Comparison of ENCODE assay signal across 16 cellular contexts in genomic region chr21:45528981-45529784, GRCh38. TPM values are rescaled to one million over a fixed set of nuclear protein-coding genes. Genes with fewer than 3 reads are reported as not detected.
DNase-seq lines count a peak whose midpoint lies in the region; ATAC-seq, FAIRE-seq and TF ChIP-seq lines count a peak whose summit lies in the region.
"Had no signal": no experiment of that assay in that cellular context is flagged by ENCODE, and none has a peak within 500 bp of the region (broad histone marks: within the 10 kb centered on the region; RNA-seq: fewer than 3 reads in every experiment).

No MANE protein-coding gene starts in this region.

- H3K27me3 ChIP-seq in IMR-90 (ENCODE audit: control insufficient read depth, insufficient read depth, low read length) (no peaks in the 10 kb centered on the region), H1 (replicated peaks in 1 of 4; ENCODE audit: control insufficient read depth in 3 of 4, extremely low read depth in 1 of 4, insufficient read depth in 3 of 4, low read length in 3 of 4) (no peaks in the 10 kb centered on the region; a peak in 1 of 7 replicates), right lobe of liver (no peaks in the 10 kb centered on the region), mammary epithelial cell (ENCODE audit: insufficient read depth, low read length) (no peaks in the 10 kb centered on the region)
- H3K27me3 ChIP-seq: body of pancreas, SJSA1 had no signal

- H3K14ac ChIP-seq in IMR-90 (replicated peaks; ENCODE audit: low read depth, low read length) (no peak overlapping the region), H1 (ENCODE audit: insufficient read length) (no peak overlapping the region)

- H3K9me3 ChIP-seq in IMR-90 (ENCODE audit: control insufficient read depth, insufficient read depth, low read length) (no peaks in the 10 kb centered on the region), H1 (ENCODE audit: insufficient read depth in 2 of 2, low read depth in 1 of 2, low read length in 1 of 2) (no peaks in the 10 kb centered on the region; a peak in 1 of 4 replicates), right lobe of liver (no peaks in the 10 kb centered on the region), mammary epithelial cell (replicated peaks; ENCODE audit: insufficient read depth, low read length) (no peaks in the 10 kb centered on the region)
- H3K9me3 ChIP-seq: body of pancreas, SJSA1 had no signal

- H3K9ac ChIP-seq in IMR-90 (ENCODE audit: low read depth, low read length) (no peak overlapping the region), H1 (replicated peaks in 1 of 4; ENCODE audit: extremely low read depth in 1 of 4, low read depth in 3 of 4, low read length in 3 of 4) (no peak overlapping the region), mammary epithelial cell (ENCODE audit: insufficient read depth, low read length) (no peak overlapping the region)

- H4K5ac ChIP-seq in IMR-90 (ENCODE audit: low read depth, low read length): no peak overlapping the region
- no peak overlapping the region for H4K5ac ChIP-seq in H1 (ENCODE audit: insufficient read length, low read depth, low read length)

- H3K79me1 ChIP-seq in IMR-90 (ENCODE audit: low read depth in 1 of 2, low read length in 2 of 2) (peaks cover 3 to 7% of the 10 kb centered on the region in 2 experiments; a peak in 2 of 4 replicates), H1 (ENCODE audit: low read depth, low read length) (peaks cover 3% of the 10 kb centered on the region)

- peaks cover 9% of the 10 kb centered on the region for H3K4me1 Mint-ChIP-seq in stimulated activated effector memory CD8-positive, alpha-beta T cell treated with anti-CD3 and anti-CD28 coated beads, Interleukin-12 subunit alpha, Interleukin-12 subunit beta, amount 100 ng/mL, for 72 hours

- H2AK9ac ChIP-seq in IMR-90 (replicated peaks; ENCODE audit: low read depth, low read length, poor library complexity): peak overlapping the region; percentile 82

- BruUV-seq in IMR-90 (replicated peaks; lab: Mats Ljungman, UMichigan): no TSS peak
- no TSS peak for BruUV-seq in mammary epithelial cell (replicated peaks; lab: Mats Ljungman, UMichigan)

- H3K36me3 ChIP-seq in IMR-90 (ENCODE audit: control insufficient read depth, insufficient read depth, low read length) (peaks cover 19% of the 10 kb centered on the region), H1 (ENCODE audit: control insufficient read depth in 2 of 4, insufficient read depth in 4 of 4, low read length in 3 of 4) (peaks cover 9 to 23% (median 18%) of the 10 kb centered on the region in 4 experiments; a peak in 6 of 8 replicates), right lobe of liver (no peaks in the 10 kb centered on the region), mammary epithelial cell (ENCODE audit: insufficient read depth, low read length) (peaks cover 5% of the 10 kb centered on the region)

- H3K18ac ChIP-seq in IMR-90 (ENCODE audit: low read depth, low read length) (no peak overlapping the region), H1 (ENCODE audit: extremely low read depth, low read length) (no peak overlapping the region; the same call in 1 of the 2 replicates)

- no peak for TF ChIP-seq POLR2A in IMR-90 (IDR thresholded peaks at IDR 0.05; ENCODE audit: low read depth, low read length)
- no peak for TF ChIP-seq POLR2A in H1 (IDR thresholded peaks at IDR 0.05; ENCODE audit: control extremely low read depth in 1 of 2, low read depth in 2 of 2, low read length in 2 of 2)
- TF ChIP-seq POLR2A in right lobe of liver (IDR thresholded peaks at IDR 0.05): no peak

- FAIRE-seq in H1 (lab: Jason Lieb, UNC): no peak

- no peak overlapping the region for H3K4me3 Mint-ChIP-seq in stimulated activated effector memory CD8-positive, alpha-beta T cell treated with anti-CD3 and anti-CD28 coated beads, Interleukin-12 subunit alpha, Interleukin-12 subunit beta, amount 100 ng/mL, for 72 hours
- H3K4me3 Mint-ChIP-seq: activated naive CD4-positive, alpha-beta T cell treated with anti-CD3 and anti-CD28 coated beads, Interleukin-2, amount 50 U/mL, for 24 hours; nephron; stimulated activated naive CD8-positive, alpha-beta T cell treated with anti-CD3 and anti-CD28 coated beads, Interleukin-15, amount 100 ng/mL, for 72 hours had no signal

- DNase-seq in IMR-90 (no peak), H1 (ENCODE audit: low read depth in 1 of 2, low spot score in 2 of 2) (peak in 1 of 2 experiments; percentile 48), right lobe of liver (peak; percentile 43 to 60 (median 53)), mammary epithelial cell (no peak)
- DNase-seq in stimulated activated effector memory CD8-positive, alpha-beta T cell treated with anti-CD3 and anti-CD28 coated beads, Interleukin-12 subunit alpha, Interleukin-12 subunit beta, amount 100 ng/mL, for 72 hours (ENCODE audit: low spot score in 2 of 2): no peak
- DNase-seq: activated CD4-positive, CD25-positive, alpha-beta regulatory T cell treated with anti-CD3 and anti-CD28 coated beads, Interleukin-2, amount 50 U/mL, for 72 hours; foreskin fibroblast; NCI-H2081 treated with DMSO at 0.1 percent for 48 hours; NCI-H524 treated with DMSO at 0.1 percent for 48 hours; stimulated activated naive CD8-positive, alpha-beta T cell treated with anti-CD3 and anti-CD28 coated beads, Interleukin-15, amount 100 ng/mL, for 72 hours had no signal

- H3K56ac ChIP-seq in IMR-90 (ENCODE audit: extremely low read depth, insufficient read depth, low read length) (no peak overlapping the region), H1 (replicated peaks; ENCODE audit: insufficient read length, low read depth, low read length) (no peak overlapping the region)

- H2BK5ac ChIP-seq in IMR-90 (ENCODE audit: low read depth, low read length, poor library complexity, severe bottlenecking) (no peak overlapping the region), H1 (ENCODE audit: low read depth, low read length) (peak overlapping the region; percentile 12; the same call in 1 of the 2 replicates)

- H3K27ac Mint-ChIP-seq in stimulated activated effector memory CD8-positive, alpha-beta T cell treated with anti-CD3 and anti-CD28 coated beads, Interleukin-12 subunit alpha, Interleukin-12 subunit beta, amount 100 ng/mL, for 72 hours: peak overlapping the region; percentile 8
- H3K27ac Mint-ChIP-seq: activated naive CD4-positive, alpha-beta T cell treated with anti-CD3 and anti-CD28 coated beads, Interleukin-2, amount 50 U/mL, for 24 hours; nephron; stimulated activated naive CD8-positive, alpha-beta T cell treated with anti-CD3 and anti-CD28 coated beads, Interleukin-15, amount 100 ng/mL, for 72 hours had no signal

- H3K4ac ChIP-seq in IMR-90 (ENCODE audit: low read depth, low read length): no peak overlapping the region
- H3K4ac ChIP-seq in H1 (replicated peaks; ENCODE audit: insufficient read length, low read depth, low read length): no peak overlapping the region

- no peak overlapping the region for H3K23ac ChIP-seq in IMR-90 (ENCODE audit: low read depth, low read length)
- H3K23ac ChIP-seq in H1 (ENCODE audit: insufficient read length): no peak overlapping the region

- POLR2A ChIA-PET in IMR-90 (lab: Charles Lee; ENCODE audit: unreplicated experiment) (no interaction called here), H1 (lab: Charles Lee; ENCODE audit: partially characterized antibody) (interaction anchor here (0.9 kb wide), 2 partner anchors 20 to 23 kb away, joined by 3 read pairs; no protein-coding TSS in a partner anchor)

- H4K8ac ChIP-seq in IMR-90 (ENCODE audit: low read depth in 2 of 2, low read length in 2 of 2): no peak overlapping the region
- no peak overlapping the region for H4K8ac ChIP-seq in H1 (ENCODE audit: extremely low read depth, insufficient read depth, low read length)

- H3K4me1 ChIP-seq in IMR-90 (ENCODE audit: control insufficient read depth, insufficient read depth, low read length) (no peaks in the 10 kb centered on the region), H1 (replicated peaks in 1 of 4; ENCODE audit: control insufficient read depth in 3 of 4, insufficient read depth in 4 of 4, low read length in 3 of 4) (no peaks in the 10 kb centered on the region; a peak in 1 of 7 replicates), right lobe of liver (peaks cover 0 to 45% (median 20%) of the 10 kb centered on the region in 4 donors), mammary epithelial cell (ENCODE audit: insufficient read depth, low read length) (peaks cover 6% of the 10 kb centered on the region)
- H3K4me1 ChIP-seq: SJSA1 had no signal

- H2BK15ac ChIP-seq in IMR-90 (ENCODE audit: low read depth, low read length) (no peak overlapping the region), H1 (ENCODE audit: low read length) (no peak overlapping the region)

- H2BK120ac ChIP-seq in IMR-90 (ENCODE audit: low read depth, low read length): no peak overlapping the region
- no peak overlapping the region for H2BK120ac ChIP-seq in H1 (replicated peaks; ENCODE audit: low read depth, low read length)

- TF ChIP-seq CTCF in IMR-90 (conservative IDR thresholded peaks at IDR 0.05; ENCODE audit: low read depth, low read length) (no peak), H1 (IDR thresholded peaks at IDR 0.05; ENCODE audit: control extremely low read depth in 1 of 3, insufficient read depth in 1 of 3, low read depth in 1 of 3, low read length in 3 of 3) (0 out of 4 replicates have a peak, but pooled peaks of 1 of the 3 experiments have one; percentile 9), right lobe of liver (IDR thresholded peaks at IDR 0.05) (peak in 1 of 4 donors; percentile 7), mammary epithelial cell (conservative IDR thresholded peaks at IDR 0.05 in 1 of 2, IDR thresholded peaks at IDR 0.05 in 1 of 2; ENCODE audit: extremely low read depth in 1 of 2, insufficient read depth in 1 of 2, low read depth in 1 of 2, low read length in 2 of 2) (no peak)

- peaks cover 10% of the 10 kb centered on the region for H3K23me2 ChIP-seq in H1 (ENCODE audit: low read depth, low read length)

- H3K9me3 Mint-ChIP-seq in stimulated activated effector memory CD8-positive, alpha-beta T cell treated with anti-CD3 and anti-CD28 coated beads, Interleukin-12 subunit alpha, Interleukin-12 subunit beta, amount 100 ng/mL, for 72 hours: no peaks in the 10 kb centered on the region
- H3K9me3 Mint-ChIP-seq: activated naive CD4-positive, alpha-beta T cell treated with anti-CD3 and anti-CD28 coated beads, Interleukin-2, amount 50 U/mL, for 24 hours; nephron; stimulated activated naive CD8-positive, alpha-beta T cell treated with anti-CD3 and anti-CD28 coated beads, Interleukin-15, amount 100 ng/mL, for 72 hours had no signal

- H2BK20ac ChIP-seq in IMR-90 (ENCODE audit: low read depth, low read length): no peak overlapping the region
- no peak overlapping the region for H2BK20ac ChIP-seq in H1 (ENCODE audit: low read length)

- H3K9me1 ChIP-seq in IMR-90 (ENCODE audit: insufficient read depth, low read length): peaks cover 9% of the 10 kb centered on the region

- H2AK5ac ChIP-seq in IMR-90 (ENCODE audit: low read depth, low read length): no peak overlapping the region
- H2AK5ac ChIP-seq in H1 (ENCODE audit: low read depth, low read length): peak overlapping the region; percentile 91; the same call in 1 of the 2 replicates

- dilution Hi-C loops in IMR-90 (cut with HindIII; ENCODE audit: low sequenced_read_pairs, unreplicated experiment): no loop called here
- dilution Hi-C loops in mammary epithelial cell (cut with HindIII; ENCODE audit: low sequenced_read_pairs): no loop called here

- H3K4me2 ChIP-seq in IMR-90 (ENCODE audit: low read depth, low read length): no peak overlapping the region
- H3K4me2 ChIP-seq in H1 (ENCODE audit: insufficient read depth in 1 of 2, low read depth in 2 of 2, low read length in 2 of 2): no peak overlapping the region
- H3K4me2 ChIP-seq in mammary epithelial cell (ENCODE audit: insufficient read depth, low read depth, low read length): no peak overlapping the region

- no peaks in the 10 kb centered on the region for H3K79me2 ChIP-seq in H1 (ENCODE audit: control insufficient read depth in 1 of 2, insufficient read depth in 2 of 2, low read length in 2 of 2)
- H3K79me2 ChIP-seq in mammary epithelial cell (ENCODE audit: insufficient read depth, low read length): no peaks in the 10 kb centered on the region

- intact Hi-C loops in IMR-90 (cut with micrococcal nuclease) (no loop called here), right lobe of liver (cut with DNase I) (no loop called here), mammary epithelial cell (cut with micrococcal nuclease) (no loop called here)

- TF ChIP-seq RAD21 in IMR-90 (IDR thresholded peaks at IDR 0.05; ENCODE audit: low read length): no peak
- TF ChIP-seq RAD21 in H1 (IDR thresholded peaks at IDR 0.05 in 1 of 2, conservative IDR thresholded peaks at IDR 0.05 in 1 of 2; ENCODE audit: low read depth in 2 of 2, low read length in 2 of 2): no peak; a peak in 1 of 4 replicates

- H4K91ac ChIP-seq in IMR-90 (ENCODE audit: insufficient read depth, low read depth, low read length) (no peak overlapping the region), H1 (replicated peaks; ENCODE audit: insufficient read length, low read length) (peak overlapping the region; percentile 93)

- H2AFZ ChIP-seq in IMR-90 (replicated peaks; ENCODE audit: low read length, poor library complexity) (peak overlapping the region; percentile 69), H1 (ENCODE audit: low read length) (no peak overlapping the region), mammary epithelial cell (ENCODE audit: low read depth, low read length) (no peak overlapping the region)

- no peak for TF ChIP-seq EP300 in H1 (IDR thresholded peaks at IDR 0.05; ENCODE audit: borderline replicate concordance in 1 of 2, low read depth in 2 of 2, low read length in 2 of 2)

- H3K27ac ChIP-seq in IMR-90 (ENCODE audit: insufficient read depth, low read length) (no peak overlapping the region), H1 (ENCODE audit: low read depth, low read length) (no peak overlapping the region), right lobe of liver (no peak overlapping the region), mammary epithelial cell (ENCODE audit: insufficient read depth, low read depth, low read length) (no peak overlapping the region)
- H3K27ac ChIP-seq: body of pancreas, SJSA1 had no signal

- H3K36me3 Mint-ChIP-seq in stimulated activated effector memory CD8-positive, alpha-beta T cell treated with anti-CD3 and anti-CD28 coated beads, Interleukin-12 subunit alpha, Interleukin-12 subunit beta, amount 100 ng/mL, for 72 hours: peaks cover 43% of the 10 kb centered on the region

- 82% methylated on average over 7 of the region's 20 CpGs; no CpG with 5 or more reads in 1 of the 2 experiments for WGBS in IMR-90 (ENCODE audit: extremely low coverage in 2 of 2, insufficient read length in 1 of 2), 2 experiments
- 88% methylated on average over 14 of the region's 20 CpGs; no CpG with 5 or more reads in 1 of the 2 experiments for WGBS in H1 (ENCODE audit: extremely low coverage in 1 of 2, insufficient coverage in 1 of 2, insufficient read length in 1 of 2, insufficient replicate concordance in 2 of 2, low coverage in 1 of 2, low lambda C conversion rate in 2 of 2, missing lambda C conversion rate in 1 of 2), 2 experiments
- WGBS in right lobe of liver (ENCODE audit: insufficient coverage, low coverage, low lambda C conversion rate, missing lambda C conversion rate): 47% methylated on average over 9 of the region's 20 CpGs
- WGBS in mammary epithelial cell (ENCODE audit: low coverage, missing lambda C conversion rate): 86% methylated on average over 15 of the region's 20 CpGs

- H2BK12ac ChIP-seq in H1 (ENCODE audit: low read depth, low read length): peak overlapping the region; percentile 70; the same call in 1 of the 2 replicates

- CTCF ChIA-PET in IMR-90 (lab: Yijun Ruan, JAX): no interaction called here
- CTCF ChIA-PET in H1 (lab: Charles Lee; ENCODE audit: partially characterized antibody): interaction anchor here (0.6 kb wide), 1 partner anchor 526 kb away, joined by 3 read pairs; no protein-coding TSS in a partner anchor
- CTCF ChIA-PET in mammary epithelial cell (lab: Charles Lee; ENCODE audit: low non-redundant PET): no interaction called here

- H3K4me3 ChIP-seq in IMR-90 (ENCODE audit: insufficient read depth, low read depth, low read length) (no peak overlapping the region), H1 (ENCODE audit: extremely low read depth in 1 of 4, insufficient read depth in 2 of 4, low read depth in 3 of 4, low read length in 4 of 4) (no peak overlapping the region), right lobe of liver (no peak overlapping the region), mammary epithelial cell (replicated peaks in 1 of 3; ENCODE audit: insufficient read depth in 1 of 3, low read depth in 2 of 3, low read length in 3 of 3) (no peak overlapping the region)
- H3K4me3 ChIP-seq: body of pancreas, SJSA1 had no signal

- H4K20me1 ChIP-seq in IMR-90 (ENCODE audit: insufficient read depth, low read length) (no peaks in the 10 kb centered on the region; the same call in 1 of the 2 replicates), H1 (replicated peaks in 1 of 2; ENCODE audit: control insufficient read depth in 1 of 2, insufficient read depth in 2 of 2, low read length in 2 of 2) (peaks cover 7 to 23% of the 10 kb centered on the region in 2 experiments), mammary epithelial cell (ENCODE audit: insufficient read depth, low read length) (no peaks in the 10 kb centered on the region)

- in situ Hi-C loops in IMR-90 (cut with MboI; ENCODE audit: low sequenced_read_pairs): no loop called here
- in situ Hi-C loops in mammary epithelial cell (cut with MboI; ENCODE audit: low sequenced_read_pairs in 2 of 2): no loop called here

- ATAC-seq in IMR-90 (ENCODE audit: low read depth) (no peak), right lobe of liver (peak in 1 of 4 donors; percentile 4), HG03159 (IDR thresholded peaks at IDR 0.05; ENCODE audit: unreplicated experiment) (no peak), GM18520 (IDR thresholded peaks at IDR 0.05; ENCODE audit: unreplicated experiment) (no peak)
- no peak for ATAC-seq in stimulated activated effector memory CD8-positive, alpha-beta T cell treated with anti-CD3 and anti-CD28 coated beads, Interleukin-12 subunit alpha, Interleukin-12 subunit beta, amount 100 ng/mL, for 72 hours
- ATAC-seq: body of pancreas; stimulated activated naive CD8-positive, alpha-beta T cell treated with anti-CD3 and anti-CD28 coated beads, Interleukin-15, amount 100 ng/mL, for 72 hours had no signal

RNA-seq across cellular contexts. Expression of gene SLC19A1, which starts 13.1 kb away (rescaled TPM):
- total RNA-seq in IMR-90 (2012; rRNA removed) (2.2 and 3.3 TPM in 2 replicates), right lobe of liver (10 to 100 TPM in 4 of 6 experiments, 1 to 10 TPM in 2; 4.5 to 24.5 (median 15.7) TPM), mammary epithelial cell (10 to 100 TPM in 1 of 2 donors, 1 to 10 TPM in 1; 3.7 to 15.6 TPM)
- polyA plus RNA-seq in IMR-90 (2012; rRNA removed) (16.2 and 22.6 TPM in 2 replicates), H1 (2011; rRNA removed) (43.8 and 48.3 TPM in 2 replicates), mammary epithelial cell (10.7 TPM)
- 5.3 and 15.6 TPM in 2 replicates for polyA plus RNA-seq in IMR-90 (2012; cell fraction: cytosol; rRNA removed)
- polyA plus RNA-seq in IMR-90 (2012; cell fraction: nucleus; rRNA removed; ENCODE audit: low replicate concordance): 8.6 and 25.8 TPM in 2 replicates
- total RNA-seq in H1 (2021; fragmentation: NEBNext Ultra II Directional; extraction: Animal tissue kit (Norgen Biotek cat#: 25700)): 31.6 and 33.5 TPM in 2 replicates
- 22.7 TPM for polyA plus RNA-seq in H1 (2011; cell fraction: cytosol; rRNA removed)
- 47.4 TPM for polyA plus RNA-seq in H1 (2011; cell fraction: nucleus; rRNA removed)
- polyA plus RNA-seq in H1 (2012, experiment 1 of 2): 47.5 to 77.8 TPM (median 65.6 TPM) in 4 replicates
- polyA plus RNA-seq in H1 (2012, experiment 2 of 2): 70.7 TPM
- polyA plus RNA-seq in H1 (2013, experiment 1 of 2): 40.9 TPM
- 42.0 TPM for polyA plus RNA-seq in H1 (2013, experiment 2 of 2)
- 12.0 and 29.3 TPM in 2 replicates for polyA minus RNA-seq in H1 (2011; rRNA and poly(A)+ RNA removed)
- 17.7 TPM for polyA minus RNA-seq in H1 (2011; cell fraction: cytosol; rRNA and poly(A)+ RNA removed)
- polyA minus RNA-seq in H1 (2011; cell fraction: nucleus; rRNA and poly(A)+ RNA removed): 18.7 TPM
- 8.7 TPM for polyA minus RNA-seq in mammary epithelial cell

Comparison
In these comparisons a context has a peak if more than half of its experiments do, and no peak if none do; other contexts are left out.
1. DNase-seq: peak in right lobe of liver (3 of 3); none in IMR-90 (single experiment), stimulated activated effector memory CD8-positive, alpha-beta T cell treated with anti-CD3 and anti-CD28 coated beads, Interleukin-12 subunit alpha, Interleukin-12 subunit beta, amount 100 ng/mL, for 72 hours (0 of 2) and mammary epithelial cell (single experiment).